1 cellular context compared by ENCODE assay signal in genomic region chr14:20412422-20412821, GRCh38.
TF ChIP-seq lines count a peak whose summit lies in the region.

No MANE protein-coding gene starts in this region.

TF ChIP-seq in K562, 482 proteins besides CTCF, POLR2A, EP300 and RAD21:
- TF ChIP-seq HNRNPH1 (optimal IDR thresholded peaks at IDR 0.05; ENCODE audit: low read depth, low read length) (no peak), ZNF384 (IDR thresholded peaks at IDR 0.05; ENCODE audit: low read depth, low read length) (peak; percentile 52)
